8 cellular contexts compared by ENCODE assay signal in the genomic region with DNA sequence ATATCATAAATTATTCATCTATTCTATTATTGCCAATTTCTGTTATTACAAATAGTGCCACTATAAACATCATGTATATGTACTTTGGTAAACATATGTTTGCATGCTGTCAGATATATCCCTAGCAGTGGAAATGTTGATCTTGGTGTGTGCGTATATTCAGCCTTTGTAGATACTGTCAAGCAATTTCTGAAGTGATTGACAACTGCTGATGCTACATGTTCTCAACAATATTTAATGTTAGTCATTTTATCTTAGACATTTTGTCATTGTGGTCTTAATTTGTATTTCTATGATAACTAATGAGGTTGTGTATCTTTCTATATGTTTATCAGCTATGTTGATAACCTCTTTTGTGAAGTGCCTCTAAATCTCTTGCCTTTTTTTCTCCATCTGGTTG.
"Had no signal": no experiment of that assay in that cellular context is flagged by ENCODE, and none has a peak within 500 bp of the region (broad histone marks: within the 10 kb centered on the region; RNA-seq: fewer than 3 reads in every experiment).

No MANE protein-coding gene starts in this region.

- H3K4me3 ChIP-seq: GM23248, GM23338, HAP-1 had no signal

- DNase-seq: GM23248, GOT3, H7, H9, HCEC 1CT, HFFc6 had no signal

- H3K9me3 ChIP-seq: HAP-1 had no signal

- H3K9ac ChIP-seq: GM23248 had no signal

- H3K36me3 ChIP-seq: HAP-1 had no signal

- H3K4me2 ChIP-seq: GM23338 had no signal

- H3K27ac ChIP-seq: GM23248 had no signal

- H2AFZ ChIP-seq: GM23248, GM23338 had no signal
